16 cellular contexts compared by ENCODE assay signal in genomic region chr1:34736711-34737110, GRCh38.
"Had no signal": no experiment of that assay in that cellular context is flagged by ENCODE, and none has a peak within 500 bp of the region (broad histone marks: within the 10 kb centered on the region; RNA-seq: fewer than 3 reads in every experiment).

No MANE protein-coding gene starts in this region.

- ATAC-seq: activated T-cell treated with anti-CD3 and anti-CD28 coated beads, Interleukin-2, amount 50 U/mL, for 72 hours; gastrocnemius medialis; heart right ventricle; mucosa of descending colon; right cardiac atrium had no signal

- DNase-seq: activated CD4-positive, alpha-beta T cell treated with anti-CD3 and anti-CD28 coated beads for 1 hour; activated effector memory CD4-positive, alpha-beta T cell treated with anti-CD3 and anti-CD28 coated beads, Interleukin-2, amount 50 U/mL, for 16 hours; activated naive CD4-positive, alpha-beta T cell treated with anti-CD3 and anti-CD28 coated beads, Interleukin-2, amount 50 U/mL, for 16 hours; activated T-cell treated with anti-CD3 and anti-CD28 coated beads, Interleukin-2, amount 50 U/mL, for 72 hours; adrenal gland; effector CD4-positive, alpha-beta T cell; gastrocnemius medialis; heart right ventricle; left ventricle myocardium inferior; mucosa of descending colon; naive B cell; right cardiac atrium; stimulated activated CD4-positive, alpha-beta T cell treated with anti-CD3 and anti-CD28 coated beads, Interleukin-2, amount 100 ng/mL, for 24 hours; stimulated activated naive CD4-positive, alpha-beta T cell treated with Interleukin-2 at 50 U/mL for 16 hours; thyroid gland; WERI-Rb-1 had no signal
